In the genomic region with DNA sequence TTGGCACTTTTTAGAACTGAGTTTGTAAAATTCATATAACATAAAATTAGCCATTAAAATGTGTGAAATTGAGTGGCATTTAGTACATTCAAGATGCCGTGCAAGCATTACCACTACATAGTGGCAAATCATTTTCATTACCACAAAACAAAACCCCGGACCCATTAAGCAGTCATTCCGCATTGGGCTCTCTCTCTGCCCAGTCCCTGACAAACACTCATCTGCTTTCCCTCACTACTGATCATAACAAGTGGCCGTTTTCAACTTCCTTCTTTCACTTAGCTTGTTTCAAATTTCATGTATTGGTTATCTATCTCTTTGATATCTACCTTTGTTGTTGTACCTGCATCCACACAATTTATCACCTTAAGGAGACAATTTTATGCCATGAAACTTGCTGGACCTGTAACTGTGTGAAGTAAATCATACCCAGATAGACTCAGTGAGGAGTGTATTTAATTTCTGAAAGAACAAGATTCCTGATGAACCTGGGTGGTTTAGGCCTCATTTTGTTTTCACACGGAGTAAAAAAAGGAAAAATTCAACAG, we compare ENCODE assay signal across 1 cellular context.
TF ChIP-seq lines count a peak whose summit lies in the region.

No MANE protein-coding gene starts in this region.

TF ChIP-seq in HepG2, 621 proteins besides CTCF, POLR2A, EP300 and RAD21 (continued from another document):
- TF ChIP-seq, protein P1, sequence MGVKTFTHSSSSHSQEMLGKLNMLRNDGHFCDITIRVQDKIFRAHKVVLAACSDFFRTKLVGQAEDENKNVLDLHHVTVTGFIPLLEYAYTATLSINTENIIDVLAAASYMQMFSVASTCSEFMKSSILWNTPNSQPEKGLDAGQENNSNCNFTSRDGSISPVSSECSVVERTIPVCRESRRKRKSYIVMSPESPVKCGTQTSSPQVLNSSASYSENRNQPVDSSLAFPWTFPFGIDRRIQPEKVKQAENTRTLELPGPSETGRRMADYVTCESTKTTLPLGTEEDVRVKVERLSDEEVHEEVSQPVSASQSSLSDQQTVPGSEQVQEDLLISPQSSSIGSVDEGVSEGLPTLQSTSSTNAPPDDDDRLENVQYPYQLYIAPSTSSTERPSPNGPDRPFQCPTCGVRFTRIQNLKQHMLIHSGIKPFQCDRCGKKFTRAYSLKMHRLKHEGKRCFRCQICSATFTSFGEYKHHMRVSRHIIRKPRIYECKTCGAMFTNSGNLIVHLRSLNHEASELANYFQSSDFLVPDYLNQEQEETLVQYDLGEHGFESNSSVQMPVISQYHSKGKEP (CRISPR knock-in tag; IDR thresholded peaks at IDR 0.05), result no peak
- TF ChIP-seq ZNF253 (CRISPR knock-in tag; IDR thresholded peaks at IDR 0.05; ENCODE audit: borderline replicate concordance) (no peak), ZNF577 (CRISPR knock-in tag; IDR thresholded peaks at IDR 0.05; ENCODE audit: borderline replicate concordance, low read depth) (no peak), MBNL3 (CRISPR knock-in tag; conservative IDR thresholded peaks at IDR 0.05) (no peak), ZNF282 (IDR thresholded peaks at IDR 0.05; ENCODE audit: partially characterized antibody) (no peak), AGO2 (optimal IDR thresholded peaks at IDR 0.05; ENCODE audit: low read depth, low read length) (no peak), NFATC3 (CRISPR knock-in tag; IDR thresholded peaks at IDR 0.05) (no peak)
- TF ChIP-seq, protein P2, sequence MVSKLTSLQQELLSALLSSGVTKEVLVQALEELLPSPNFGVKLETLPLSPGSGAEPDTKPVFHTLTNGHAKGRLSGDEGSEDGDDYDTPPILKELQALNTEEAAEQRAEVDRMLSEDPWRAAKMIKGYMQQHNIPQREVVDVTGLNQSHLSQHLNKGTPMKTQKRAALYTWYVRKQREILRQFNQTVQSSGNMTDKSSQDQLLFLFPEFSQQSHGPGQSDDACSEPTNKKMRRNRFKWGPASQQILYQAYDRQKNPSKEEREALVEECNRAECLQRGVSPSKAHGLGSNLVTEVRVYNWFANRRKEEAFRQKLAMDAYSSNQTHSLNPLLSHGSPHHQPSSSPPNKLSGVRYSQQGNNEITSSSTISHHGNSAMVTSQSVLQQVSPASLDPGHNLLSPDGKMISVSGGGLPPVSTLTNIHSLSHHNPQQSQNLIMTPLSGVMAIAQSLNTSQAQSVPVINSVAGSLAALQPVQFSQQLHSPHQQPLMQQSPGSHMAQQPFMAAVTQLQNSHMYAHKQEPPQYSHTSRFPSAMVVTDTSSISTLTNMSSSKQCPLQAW (CRISPR knock-in tag; IDR thresholded peaks at IDR 0.05), result no peak
TF ChIP-seq in HepG2: peak in this region for 0.
